In the genomic region with DNA sequence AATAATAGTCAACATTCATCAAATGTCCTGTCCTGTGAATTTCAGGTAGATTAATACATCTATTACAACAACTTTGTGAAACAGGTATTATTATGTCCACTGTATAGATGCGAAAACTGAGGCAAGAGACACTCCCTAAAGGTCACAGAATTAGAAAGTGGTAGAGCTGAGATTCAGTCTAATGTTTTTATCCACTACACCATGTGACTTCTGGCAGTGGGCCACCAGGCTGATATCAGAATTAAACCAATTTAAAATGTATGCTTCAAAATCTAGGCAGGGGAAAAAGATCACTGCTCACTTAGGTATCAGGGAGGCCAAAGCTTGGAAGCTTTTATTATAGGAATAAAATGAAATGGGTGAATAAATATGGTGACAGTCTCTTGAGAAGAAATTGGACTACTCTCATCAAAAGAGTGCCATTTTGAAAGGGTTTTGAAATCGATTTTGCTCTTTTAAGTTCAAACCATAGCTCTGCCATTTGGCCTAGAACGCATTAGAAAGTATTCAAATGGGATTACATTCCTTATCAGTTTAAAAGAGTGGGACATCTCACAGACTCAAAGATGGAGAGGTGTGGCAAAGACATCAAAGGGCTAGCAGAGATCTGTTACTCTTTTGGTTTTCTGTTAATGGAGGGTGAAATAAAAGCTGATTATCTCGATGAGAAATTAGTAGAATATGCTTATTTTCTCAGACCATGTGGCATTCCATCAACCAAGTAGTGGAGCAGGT, we compare ENCODE assay signal across 12 cellular contexts. TPM values are rescaled to one million over a fixed set of nuclear protein-coding genes. Genes with fewer than 3 reads are reported as not detected.
DNase-seq lines count a peak whose midpoint lies in the region; ATAC-seq, FAIRE-seq and TF ChIP-seq lines count a peak whose summit lies in the region.
"Had no signal": no experiment of that assay in that cellular context is flagged by ENCODE, and none has a peak within 500 bp of the region (broad histone marks: within the 10 kb centered on the region; RNA-seq: fewer than 3 reads in every experiment).

No MANE protein-coding gene starts in this region.

- no peak overlapping the region for H2BK20ac ChIP-seq in IMR-90 (ENCODE audit: low read depth, low read length)

- in situ Hi-C loops in IMR-90 (cut with MboI; ENCODE audit: low sequenced_read_pairs) = loop anchor here (10.0 kb wide), 1 partner anchor 112 kb away; no protein-coding TSS in a partner anchor

- no peak overlapping the region for H2AK9ac ChIP-seq in IMR-90 (replicated peaks; ENCODE audit: low read depth, low read length, poor library complexity)

- DNase-seq in A549 (ENCODE audit: low read depth in 1 of 2, low spot score in 1 of 2) (no peak), IMR-90 (no peak), colonic mucosa (no peak), tibial nerve (ENCODE audit: low spot score in 2 of 2) (no peak), HuH-7 (ENCODE audit: low spot score) (no peak)
- no peak for DNase-seq in stimulated activated CD4-positive, alpha-beta T cell treated with anti-CD3 and anti-CD28 coated beads, Interleukin-15, amount 100 ng/mL, for 24 hours
- DNase-seq: activated B cell treated with CpG ODN at 0.5 μM for 24 hours; naive thymus-derived CD8-positive, alpha-beta T cell; trophoblast cell had no signal

- peaks cover 32 to 76% of the 10 kb centered on the region in 2 experiments for H3K79me1 ChIP-seq in IMR-90 (ENCODE audit: low read depth in 1 of 2, low read length in 2 of 2)

- TF ChIP-seq RAD21 in A549 (conservative IDR thresholded peaks at IDR 0.05 in 1 of 2, IDR thresholded peaks at IDR 0.05 in 1 of 2) = no peak
- no peak for TF ChIP-seq RAD21 in IMR-90 (IDR thresholded peaks at IDR 0.05; ENCODE audit: low read length)

- no peak overlapping the region for H4K5ac ChIP-seq in IMR-90 (ENCODE audit: low read depth, low read length)

- peaks cover 7% of the 10 kb centered on the region; the same call in 1 of the 2 replicates for H4K20me1 ChIP-seq in IMR-90 (ENCODE audit: insufficient read depth, low read length)

- no peak overlapping the region for H3K56ac ChIP-seq in IMR-90 (ENCODE audit: extremely low read depth, insufficient read depth, low read length)

- TF ChIP-seq EP300 in A549 (IDR thresholded peaks at IDR 0.05) (no peak), tibial nerve (IDR thresholded peaks at IDR 0.05) (no peak)

- POLR2A ChIA-PET in A549 (lab: Yijun Ruan, JAX) (interaction anchor here (0.7 kb wide), 1 partner anchor 142 kb away, joined by 3 read pairs; no protein-coding TSS in a partner anchor), IMR-90 (lab: Charles Lee; ENCODE audit: unreplicated experiment) (interaction anchor here (0.6 to 1.3 kb wide), 6 partner anchors 113 to 232 kb away, joined by 3 to 8 read pairs (median 4); partner anchors contain the start of gene CCN1)

- H2BK15ac ChIP-seq in IMR-90 (ENCODE audit: low read depth, low read length) = no peak overlapping the region

- intact Hi-C loops in IMR-90 (cut with micrococcal nuclease) (loop anchor here (5.0 kb wide), 2 partner anchors 66 to 101 kb away; no protein-coding TSS in a partner anchor), colonic mucosa (cut with DNase I) (loop anchor here (10.0 kb wide), 1 partner anchor 58 kb away; no protein-coding TSS in a partner anchor)

- H4K8ac ChIP-seq in IMR-90 (ENCODE audit: low read depth in 2 of 2, low read length in 2 of 2) = no peak overlapping the region

- H3K27me3 ChIP-seq in IMR-90 (ENCODE audit: control insufficient read depth, insufficient read depth, low read length) (no peaks in the 10 kb centered on the region), colonic mucosa (no peaks in the 10 kb centered on the region), tibial nerve (no peaks in the 10 kb centered on the region)

- no peak overlapping the region for H2AFZ ChIP-seq in IMR-90 (replicated peaks; ENCODE audit: low read length, poor library complexity)

- H3K4me2 ChIP-seq in A549 (peak overlapping the region; percentile 87), IMR-90 (ENCODE audit: low read depth, low read length) (peak overlapping the region; percentile 85)

- H3K27ac ChIP-seq in A549 (no peak overlapping the region), IMR-90 (ENCODE audit: insufficient read depth, low read length) (no peak overlapping the region), colonic mucosa (no peak overlapping the region), mesodermal cell (ENCODE audit: low read depth, low read length, severe bottlenecking) (no peak overlapping the region), tibial nerve (no peak overlapping the region)
- H3K27ac ChIP-seq: HL-60 had no signal

- H2BK5ac ChIP-seq in IMR-90 (ENCODE audit: low read depth, low read length, poor library complexity, severe bottlenecking) = no peak overlapping the region

- 0 out of 2 replicates have a peak overlapping the region, but pooled peaks have one; percentile 28 for H3K23ac ChIP-seq in IMR-90 (ENCODE audit: low read depth, low read length)

- no peak for TF ChIP-seq POLR2A in A549 (IDR thresholded peaks at IDR 0.05; ENCODE audit: low read length)
- TF ChIP-seq POLR2A in IMR-90 (IDR thresholded peaks at IDR 0.05; ENCODE audit: low read depth, low read length) = no peak
- TF ChIP-seq POLR2A in tibial nerve (IDR thresholded peaks at IDR 0.05) = no peak

- H2BK120ac ChIP-seq in IMR-90 (ENCODE audit: low read depth, low read length) = no peak overlapping the region

- dilution Hi-C loops in IMR-90 (cut with HindIII; ENCODE audit: low sequenced_read_pairs, unreplicated experiment) = no loop called here

- FAIRE-seq in A549 (lab: Jason Lieb, UNC) = no peak

- no peak overlapping the region for H3K18ac ChIP-seq in IMR-90 (ENCODE audit: low read depth, low read length)

- H3K9me3 ChIP-seq in A549 = no peaks in the 10 kb centered on the region
- H3K9me3 ChIP-seq in IMR-90 (ENCODE audit: control insufficient read depth, insufficient read depth, low read length) = no peaks in the 10 kb centered on the region
- no peaks in the 10 kb centered on the region for H3K9me3 ChIP-seq in colonic mucosa
- H3K9me3 ChIP-seq in mesodermal cell (ENCODE audit: control insufficient read depth, low read length) = no peaks in the 10 kb centered on the region
- no peaks in the 10 kb centered on the region for H3K9me3 ChIP-seq in tibial nerve

- ATAC-seq in A549 (no peak), IMR-90 (ENCODE audit: low read depth) (no peak), HG03342 (IDR thresholded peaks at IDR 0.05; ENCODE audit: unreplicated experiment) (no peak)

- peaks cover 40% of the 10 kb centered on the region for H3K4me1 ChIP-seq in A549
- H3K4me1 ChIP-seq in IMR-90 (ENCODE audit: control insufficient read depth, insufficient read depth, low read length) = peaks cover 7% of the 10 kb centered on the region
- peaks cover 9% of the 10 kb centered on the region for H3K4me1 ChIP-seq in colonic mucosa
- peaks cover 8% of the 10 kb centered on the region for H3K4me1 ChIP-seq in mesodermal cell (ENCODE audit: control insufficient read depth, insufficient read depth, low read length, poor library complexity, severe bottlenecking)
- H3K4me1 ChIP-seq in tibial nerve = peaks cover 0 to 23% (median 0%) of the 10 kb centered on the region in 4 donors

- H3K4me3 ChIP-seq in A549 = peak overlapping the region; percentile 70; the same call in 1 of the 3 replicates
- peak overlapping the region; percentile 95; the same call in 1 of the 2 replicates for H3K4me3 ChIP-seq in IMR-90 (ENCODE audit: insufficient read depth, low read depth, low read length)
- H3K4me3 ChIP-seq in colonic mucosa = peak overlapping the region; percentile 62
- H3K4me3 ChIP-seq in mesodermal cell (ENCODE audit: extremely low read depth, insufficient read depth, low read length, poor library complexity, severe bottlenecking) = peak overlapping the region; percentile 62
- H3K4me3 ChIP-seq in tibial nerve = no peak overlapping the region

- H3K9ac ChIP-seq in IMR-90 (ENCODE audit: low read depth, low read length) = peak overlapping the region; percentile 81; the same call in 1 of the 2 replicates
- H3K9ac ChIP-seq in colonic mucosa (ENCODE audit: low read depth in 2 of 2, low read length in 2 of 2) = peak overlapping the region in 1 of 2 donors; percentile 98

- H3K36me3 ChIP-seq in IMR-90 (ENCODE audit: control insufficient read depth, insufficient read depth, low read length) = no peaks in the 10 kb centered on the region
- no peaks in the 10 kb centered on the region for H3K36me3 ChIP-seq in colonic mucosa
- peaks cover 5% of the 10 kb centered on the region for H3K36me3 ChIP-seq in mesodermal cell (ENCODE audit: control insufficient read depth, insufficient read depth, low read length)
- no peaks in the 10 kb centered on the region for H3K36me3 ChIP-seq in tibial nerve

- H3K14ac ChIP-seq in IMR-90 (replicated peaks; ENCODE audit: low read depth, low read length) = no peak overlapping the region

- TSS peak; percentile 3 for BruUV-seq in IMR-90 (replicated peaks; lab: Mats Ljungman, UMichigan)

- H3K9me1 ChIP-seq in IMR-90 (ENCODE audit: insufficient read depth, low read length) = peaks cover 9% of the 10 kb centered on the region

- H2AK5ac ChIP-seq in IMR-90 (ENCODE audit: low read depth, low read length) = no peak overlapping the region

- no peak overlapping the region for H4K91ac ChIP-seq in IMR-90 (ENCODE audit: insufficient read depth, low read depth, low read length)

- 86% methylated on average over 4 of the region's 4 CpGs for WGBS in A549 (ENCODE audit: missing lambda C conversion rate)
- WGBS in IMR-90 (ENCODE audit: extremely low coverage in 2 of 2, insufficient read length in 1 of 2), 2 experiments = no CpG with 5 or more reads among the region's 4 CpGs
- WGBS in mesodermal cell (ENCODE audit: insufficient coverage in 2 of 2), 2 experiments = 67% methylated on average over 1 of the region's 4 CpGs; no CpG with 5 or more reads in 1 of the 2 experiments
- 86 to 92% methylated on average over 4 of the region's 4 CpGs for WGBS in tibial nerve, 2 donors

- no peak overlapping the region for H3K4ac ChIP-seq in IMR-90 (ENCODE audit: low read depth, low read length)

- CTCF ChIA-PET in A549 (lab: Yijun Ruan, JAX) (interaction anchor here (1.3 to 4.6 kb wide), 3 partner anchors 22 to 230 kb away, joined by 4 to 37 read pairs (median 7); no protein-coding TSS in a partner anchor), IMR-90 (lab: Yijun Ruan, JAX) (interaction anchor here (0.8 to 2.0 kb wide), 5 partner anchors 48 to 155 kb away, joined by 3 to 7 read pairs (median 4); no protein-coding TSS in a partner anchor)

- TF ChIP-seq CTCF in A549 (IDR thresholded peaks at IDR 0.05) = no peak
- no peak for TF ChIP-seq CTCF in IMR-90 (conservative IDR thresholded peaks at IDR 0.05; ENCODE audit: low read depth, low read length)
- TF ChIP-seq CTCF in colonic mucosa (IDR thresholded peaks at IDR 0.05) = no peak
- TF ChIP-seq CTCF in tibial nerve (IDR thresholded peaks at IDR 0.05) = no peak

RNA-seq across cellular contexts. Expression of gene DDAH1, which starts 1.9 kb away (rescaled TPM):
- polyA plus RNA-seq in A549 (2011; rRNA removed) (12.6 and 12.9 TPM in 2 replicates), A549 (2017; fragmentation: RNase III; extraction: RNeasy Plus Mini Kit Qiagen cat#74134 plus additional on column Dnase treatment) (5.7 to 6.6 TPM (median 6.1 TPM) in 3 replicates), IMR-90 (2012; rRNA removed) (78.0 and 89.0 TPM in 2 replicates)
- polyA plus RNA-seq in A549 (2012; cell fraction: cytosol; rRNA removed) = 2.9 and 3.5 TPM in 2 replicates
- polyA plus RNA-seq in A549 (2012; cell fraction: nucleus; rRNA removed) = 1.3 and 1.8 TPM in 2 replicates
- polyA minus RNA-seq in A549 (2011; rRNA and poly(A)+ RNA removed) = 5.9 and 6.8 TPM in 2 replicates
- total RNA-seq in IMR-90 (2012; rRNA removed) (94.5 and 108 TPM in 2 replicates), colonic mucosa (100 to 1,000 TPM; 130 to 144 TPM), tibial nerve (10 to 100 TPM; 17.7 to 23.4 (median 21.8) TPM)
- polyA plus RNA-seq in IMR-90 (2012; cell fraction: cytosol; rRNA removed) = 18.8 and 40.9 TPM in 2 replicates
- 9.2 and 40.9 TPM in 2 replicates for polyA plus RNA-seq in IMR-90 (2012; cell fraction: nucleus; rRNA removed; ENCODE audit: low replicate concordance)
- polyA plus RNA-seq in mesodermal cell (2013, experiment 1 of 2) = 48.1 TPM
- 44.5 TPM for polyA plus RNA-seq in mesodermal cell (2013, experiment 2 of 2)
- total RNA-seq: naive thymus-derived CD8-positive, alpha-beta T cell had no signal
- polyA plus RNA-seq: naive thymus-derived CD8-positive, alpha-beta T cell had no signal

Comparison
In these comparisons a context has a peak if more than half of its experiments do, and no peak if none do; other contexts are left out.
1. H3K4me3 ChIP-seq: peak in A549 (single experiment), IMR-90 (single experiment), colonic mucosa (single experiment) and mesodermal cell (single experiment); none in tibial nerve (0 of 4).